ENCODE assay signal across 17 cellular contexts in the genomic region with DNA sequence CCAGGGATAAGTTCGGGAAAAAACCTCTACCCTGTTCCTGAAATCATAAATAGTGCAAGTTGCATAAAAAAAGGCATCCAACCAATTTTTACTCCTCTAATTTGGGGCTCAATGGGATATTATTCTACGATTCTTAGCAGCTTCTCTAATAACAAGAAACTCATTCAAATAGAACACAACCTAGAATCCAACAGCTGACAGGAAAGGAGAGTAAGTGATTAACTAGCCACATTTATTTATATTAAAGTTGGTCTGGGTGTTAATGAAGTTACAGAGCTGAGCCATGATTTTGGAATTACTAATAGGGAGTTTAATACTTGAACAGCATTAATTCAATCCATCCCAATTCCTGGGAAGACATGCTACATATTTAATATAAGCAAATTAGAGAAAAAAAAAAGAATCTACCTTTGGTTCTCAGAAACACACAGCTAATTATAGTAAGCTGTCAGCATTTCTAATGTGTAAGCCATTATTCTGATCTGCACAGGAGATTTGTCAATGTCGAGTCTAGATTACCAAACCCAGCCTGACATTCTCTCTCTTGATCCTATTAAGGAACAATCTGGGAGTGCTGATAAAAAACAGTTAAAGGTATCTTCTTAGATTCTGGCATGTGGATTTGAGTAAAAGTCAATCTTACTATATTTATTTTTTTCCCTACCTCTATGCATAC.
DNase-seq lines count a peak whose midpoint lies in the region; ATAC-seq and TF ChIP-seq lines count a peak whose summit lies in the region.
"Had no signal": no experiment of that assay in that cellular context is flagged by ENCODE, and none has a peak within 500 bp of the region (broad histone marks: within the 10 kb centered on the region; RNA-seq: fewer than 3 reads in every experiment).

No MANE protein-coding gene starts in this region.

- H3K27ac ChIP-seq in OCI-LY7 (ENCODE audit: low read depth, low read length, poor library complexity, severe bottlenecking), result no peak overlapping the region
- H3K27ac ChIP-seq: heart left ventricle, transverse colon had no signal

- intact Hi-C loops in activated CD4-positive, alpha-beta T cell treated with anti-CD3 and anti-CD28 coated beads for 36 hours (cut with DNase I, micrococcal nuclease), result no loop called here
- intact Hi-C loops in OCI-LY7 (cut with micrococcal nuclease; ENCODE audit: unreplicated experiment), result no loop called here

- no peaks in the 10 kb centered on the region for H3K9me3 ChIP-seq in OCI-LY7 (ENCODE audit: low read length)
- H3K9me3 ChIP-seq: heart left ventricle, transverse colon had no signal

- in situ Hi-C loops in ACHN (cut with HindIII; ENCODE audit: low pct_ligation_motif_present, low pct_unique_long_range_greater_than_20kb, low sequenced_read_pairs), result no loop called here

- H3K36me3 ChIP-seq in OCI-LY7 (ENCODE audit: insufficient read depth, low read length), result peaks cover 7% of the 10 kb centered on the region; the same call in 1 of the 2 replicates

- no peaks in the 10 kb centered on the region for H3K4me1 Mint-ChIP-seq in nephron progenitor cell
- H3K4me1 Mint-ChIP-seq in activated CD4-positive, alpha-beta T cell treated with anti-CD3 and anti-CD28 coated beads for 36 hours, result no peaks in the 10 kb centered on the region

- CTCF ChIA-PET in activated CD4-positive, alpha-beta T cell treated with anti-CD3 and anti-CD28 coated beads for 36 hours (lab: Charles Lee), result no interaction called here
- CTCF ChIA-PET in OCI-LY7 (lab: Charles Lee; ENCODE audit: unreplicated experiment), result no interaction called here

- no peaks in the 10 kb centered on the region for H3K79me2 ChIP-seq in OCI-LY7 (ENCODE audit: insufficient read depth, low read depth, low read length)

- DNase-seq in nephron progenitor cell (no peak), ACHN (no peak), NCI-H1092 (lab: John Stamatoyannopoulos, UW) (no peak), OCI-LY7 (ENCODE audit: low spot score) (no peak)
- DNase-seq in activated CD4-positive, alpha-beta T cell treated with anti-CD3 and anti-CD28 coated beads for 36 hours, result no peak
- DNase-seq: activated CD4-positive, alpha-beta T cell treated with anti-CD3 and anti-CD28 coated beads, Interleukin-2, amount 10 ng/mL, durations not matched to agents 24 days and 14 days; AML-193; heart left ventricle; left cardiac atrium; NCI-H2081 treated with DMSO at 0.1 percent for 48 hours; stimulated activated CD4-positive, alpha-beta T cell treated with anti-CD3 and anti-CD28 coated beads, Interleukin-2, amount 100 ng/mL, for 24 hours; stimulated activated CD8-positive, alpha-beta memory T cell treated with anti-CD3 and anti-CD28 coated beads, Interleukin-4, amount 100 ng/mL, for 48 hours; transverse colon had no signal

- peak; percentile 93 for ATAC-seq in GM19043 (IDR thresholded peaks at IDR 0.05; ENCODE audit: low read depth, unreplicated experiment)
- peak; percentile 71 for ATAC-seq in HG02678 (IDR thresholded peaks at IDR 0.05; ENCODE audit: unreplicated experiment)
- ATAC-seq in HG03378 (IDR thresholded peaks at IDR 0.05; ENCODE audit: unreplicated experiment), result peak; percentile 89
- no peak for ATAC-seq in activated CD4-positive, alpha-beta T cell treated with anti-CD3 and anti-CD28 coated beads for 36 hours
- ATAC-seq: heart left ventricle, left cardiac atrium, Right ventricle myocardium inferior had no signal

- POLR2A ChIA-PET in activated CD4-positive, alpha-beta T cell treated with anti-CD3 and anti-CD28 coated beads for 36 hours (lab: Charles Lee), result no interaction called here
- POLR2A ChIA-PET in OCI-LY7 (lab: Charles Lee), result no interaction called here

- TF ChIP-seq CTCF in nephron progenitor cell (IDR thresholded peaks at IDR 0.05) (no peak), OCI-LY7 (conservative IDR thresholded peaks at IDR 0.05; ENCODE audit: low read length) (no peak)

- H3K4me1 ChIP-seq in OCI-LY7 (ENCODE audit: insufficient read depth, low read length, poor library complexity, severe bottlenecking), result no peaks in the 10 kb centered on the region
- H3K4me1 ChIP-seq: heart left ventricle, transverse colon had no signal

- H2AFZ ChIP-seq in OCI-LY7 (ENCODE audit: low read length), result no peak overlapping the region

- no peaks in the 10 kb centered on the region for H3K9me3 Mint-ChIP-seq in nephron progenitor cell
- no peaks in the 10 kb centered on the region for H3K9me3 Mint-ChIP-seq in activated CD4-positive, alpha-beta T cell treated with anti-CD3 and anti-CD28 coated beads for 36 hours (ENCODE audit: low read depth)
- H3K9me3 Mint-ChIP-seq: activated CD4-positive, alpha-beta T cell treated with anti-CD3 and anti-CD28 coated beads, Interleukin-2, amount 10 ng/mL, durations not matched to agents 24 days and 14 days had no signal

- H3K36me3 Mint-ChIP-seq in nephron progenitor cell (ENCODE audit: low read depth), result peaks cover 51% of the 10 kb centered on the region
- peaks cover 36% of the 10 kb centered on the region for H3K36me3 Mint-ChIP-seq in activated CD4-positive, alpha-beta T cell treated with anti-CD3 and anti-CD28 coated beads for 36 hours (ENCODE audit: low read depth)

- H3K27me3 Mint-ChIP-seq in nephron progenitor cell (ENCODE audit: low read depth, poor library complexity), result no peaks in the 10 kb centered on the region
- H3K27me3 Mint-ChIP-seq in activated CD4-positive, alpha-beta T cell treated with anti-CD3 and anti-CD28 coated beads for 36 hours, result no peaks in the 10 kb centered on the region
- H3K27me3 Mint-ChIP-seq: activated CD4-positive, alpha-beta T cell treated with anti-CD3 and anti-CD28 coated beads, Interleukin-2, amount 10 ng/mL, durations not matched to agents 24 days and 14 days had no signal

- H3K4me3 Mint-ChIP-seq in nephron progenitor cell, result no peak overlapping the region
- no peak overlapping the region for H3K4me3 Mint-ChIP-seq in activated CD4-positive, alpha-beta T cell treated with anti-CD3 and anti-CD28 coated beads for 36 hours
- H3K4me3 Mint-ChIP-seq: activated CD4-positive, alpha-beta T cell treated with anti-CD3 and anti-CD28 coated beads, Interleukin-2, amount 10 ng/mL, durations not matched to agents 24 days and 14 days had no signal

- no peaks in the 10 kb centered on the region for H4K20me1 ChIP-seq in OCI-LY7 (ENCODE audit: insufficient read depth, low read length)

- no peaks in the 10 kb centered on the region for H3K9me2 ChIP-seq in OCI-LY7 (ENCODE audit: insufficient read depth, low read length)

- H3K4me2 ChIP-seq in OCI-LY7 (ENCODE audit: low read length), result no peak overlapping the region

- no TSS peak for BruUV-seq in OCI-LY7 (replicated peaks; lab: Mats Ljungman, UMichigan)

- H3K27ac Mint-ChIP-seq in nephron progenitor cell, result peak overlapping the region; percentile 20
- H3K27ac Mint-ChIP-seq in activated CD4-positive, alpha-beta T cell treated with anti-CD3 and anti-CD28 coated beads for 36 hours, result no peak overlapping the region
- H3K27ac Mint-ChIP-seq: activated CD4-positive, alpha-beta T cell treated with anti-CD3 and anti-CD28 coated beads, Interleukin-2, amount 10 ng/mL, durations not matched to agents 24 days and 14 days had no signal

- H3K4me3 ChIP-seq in OCI-LY7 (ENCODE audit: low read depth, low read length, poor library complexity, severe bottlenecking), result no peak overlapping the region
- H3K4me3 ChIP-seq: heart left ventricle, transverse colon had no signal
